In genomic region chr2:168596881-168597280, GRCh38 we compare ENCODE assay signal across 26 cellular contexts.
DNase-seq lines count a peak whose midpoint lies in the region; ATAC-seq, FAIRE-seq and TF ChIP-seq lines count a peak whose summit lies in the region.
"Had no signal": no experiment of that assay in that cellular context is flagged by ENCODE, and none has a peak within 500 bp of the region (broad histone marks: within the 10 kb centered on the region; RNA-seq: fewer than 3 reads in every experiment).

No MANE protein-coding gene starts in this region.

- H3K27ac ChIP-seq in A549 = no peak overlapping the region
- H3K27ac ChIP-seq in foreskin keratinocyte = no peak overlapping the region
- no peak overlapping the region for H3K27ac ChIP-seq in mesenchymal stem cell (ENCODE audit: low read length, poor library complexity, severe bottlenecking)
- H3K27ac ChIP-seq: gastrocnemius medialis, WERI-Rb-1 had no signal

- ATAC-seq in A549 = peak in 1 of 2 experiments; percentile 22; a peak in 1 of 6 replicates
- ATAC-seq in foreskin keratinocyte = peak; percentile 85
- ATAC-seq: CD8-positive, alpha-beta T cell; gastrocnemius medialis; stimulated activated memory B cell treated with anti-CD40 and anti-IgM and Interleukin-4, amounts not matched to agents 10 μg/mL and 1 μg/mL and 100 μg/mL, for 72 hours had no signal

- H2AFZ ChIP-seq in mesenchymal stem cell (ENCODE audit: low read depth, low read length) = no peak overlapping the region

- no peak overlapping the region for H3K4ac ChIP-seq in mesenchymal stem cell (ENCODE audit: low read depth in 1 of 2, low read length in 2 of 2)

- peaks cover 3% of the 10 kb centered on the region for H3K9me3 Mint-ChIP-seq in Calu3 (ENCODE audit: low read depth, unreplicated experiment)
- H3K9me3 Mint-ChIP-seq: CD8-positive, alpha-beta T cell; HFFc6; T-helper 2 cell treated with Interferon-gamma antibody and Interleukin-4, amounts not matched to agents 5 μg/mL and 100 μg/mL, for 36 hours had no signal

- no peak for TF ChIP-seq CTCF in A549 (IDR thresholded peaks at IDR 0.05)
- TF ChIP-seq CTCF in Calu3 (IDR thresholded peaks at IDR 0.05; ENCODE audit: unreplicated experiment) = no peak
- TF ChIP-seq CTCF in foreskin keratinocyte (conservative IDR thresholded peaks at IDR 0.05) = peak; percentile 35

- H3K36me3 ChIP-seq in mesenchymal stem cell (ENCODE audit: control insufficient read depth in 1 of 2, insufficient read depth in 2 of 2, low read depth in 1 of 2, low read length in 2 of 2) = no peaks in the 10 kb centered on the region
- H3K36me3 ChIP-seq: gastrocnemius medialis, WERI-Rb-1 had no signal

- H3K9me3 ChIP-seq in A549 (no peaks in the 10 kb centered on the region), mesenchymal stem cell (ENCODE audit: control insufficient read depth, low read length) (no peaks in the 10 kb centered on the region)
- H3K9me3 ChIP-seq: gastrocnemius medialis had no signal

- H3K79me1 ChIP-seq in mesenchymal stem cell (replicated peaks; ENCODE audit: low read length, poor library complexity, severe bottlenecking) = peaks cover 8% of the 10 kb centered on the region

- no peak overlapping the region for H4K8ac ChIP-seq in mesenchymal stem cell (ENCODE audit: low read length)

- POLR2A ChIA-PET in A549 (lab: Yijun Ruan, JAX) = no interaction called here

- no TSS peak for BruUV-seq in Calu3 (replicated peaks; lab: Mats Ljungman, UMichigan)

- no peak overlapping the region for H2BK120ac ChIP-seq in mesenchymal stem cell (ENCODE audit: low read depth, low read length)

- no peak overlapping the region for H3K4me3 Mint-ChIP-seq in Calu3 (ENCODE audit: low read depth, unreplicated experiment)
- H3K4me3 Mint-ChIP-seq: CD8-positive, alpha-beta T cell; HFFc6; stimulated activated memory B cell treated with anti-CD40 and anti-IgM and Interleukin-4, amounts not matched to agents 10 μg/mL and 1 μg/mL and 100 μg/mL, for 72 hours; T-helper 2 cell treated with Interferon-gamma antibody and Interleukin-4, amounts not matched to agents 5 μg/mL and 100 μg/mL, for 36 hours had no signal

- peaks cover 45% of the 10 kb centered on the region for H3K4me1 Mint-ChIP-seq in Calu3 (ENCODE audit: low read depth, unreplicated experiment)

- H3K14ac ChIP-seq in mesenchymal stem cell (ENCODE audit: low read length in 2 of 2) = no peak overlapping the region

- no peak for DNase-seq in A549 (ENCODE audit: low read depth in 1 of 2, low spot score in 1 of 2)
- DNase-seq in Calu3 = peak; percentile 25
- peak; percentile 41 for DNase-seq in RPMI7951 (ENCODE audit: low read depth)
- peak; percentile 27 to 61 for DNase-seq in foreskin keratinocyte
- DNase-seq in KBM-7 = no peak
- no peak for DNase-seq in amygdala (lab: John Stamatoyannopoulos, UW)
- no peak for DNase-seq in mesenchymal stem cell
- DNase-seq: activated CD4-positive, alpha-beta T cell treated with anti-CD3 and anti-CD28 coated beads, Interleukin-2, amount 50 U/mL, for 1 hour; activated CD8-positive, alpha-beta memory T cell treated with anti-CD3 and anti-CD28 coated beads, Interleukin-2, amount 50 U/mL, for 48 hours; activated gamma-delta T cell; aorta; CD8-positive, alpha-beta T cell; DND-41; gastrocnemius medialis; HFFc6; hypothalamus; islet precursor cell; NCI-H1417; NCI-H446 treated with DMSO at 0.1 percent for 48 hours; NK-92 treated with Interleukin-12 subunit alpha and Interleukin-12 subunit beta, amount 100 ng/mL, for 24 hours; WERI-Rb-1 had no signal

- no peak overlapping the region for H2BK5ac ChIP-seq in mesenchymal stem cell (ENCODE audit: low read depth, low read length, poor library complexity, severe bottlenecking)

- H2BK12ac ChIP-seq in mesenchymal stem cell (ENCODE audit: low read length in 2 of 2) = no peak overlapping the region

- in situ Hi-C loops in KBM-7 (cut with MboI; ENCODE audit: low pct_unique_long_range_greater_than_20kb, low sequenced_read_pairs) = no loop called here

- H3K36me3 Mint-ChIP-seq in Calu3 (ENCODE audit: insufficient read depth, unreplicated experiment) = peaks cover 4% of the 10 kb centered on the region
- H3K36me3 Mint-ChIP-seq: stimulated activated memory B cell treated with anti-CD40 and anti-IgM and Interleukin-4, amounts not matched to agents 10 μg/mL and 1 μg/mL and 100 μg/mL, for 72 hours had no signal

- H2BK15ac ChIP-seq in mesenchymal stem cell (ENCODE audit: low read depth, poor library complexity, severe bottlenecking) = no peak overlapping the region

- no peak overlapping the region for H3K9ac ChIP-seq in mesenchymal stem cell (ENCODE audit: low read length)

- intact Hi-C loops in Calu3 (cut with micrococcal nuclease; ENCODE audit: unreplicated experiment) = no loop called here

- no peak overlapping the region for H3K18ac ChIP-seq in mesenchymal stem cell (ENCODE audit: low read depth in 1 of 2, low read length in 2 of 2)

- peaks cover 18% of the 10 kb centered on the region for H3K4me1 ChIP-seq in A549
- H3K4me1 ChIP-seq in foreskin keratinocyte = peaks cover 13% of the 10 kb centered on the region
- peaks cover 2% of the 10 kb centered on the region for H3K4me1 ChIP-seq in mesenchymal stem cell (ENCODE audit: control insufficient read depth, insufficient read depth, low read depth, low read length)

- TF ChIP-seq POLR2A in A549 (IDR thresholded peaks at IDR 0.05; ENCODE audit: low read length) = no peak

- no peak overlapping the region for H2AK5ac ChIP-seq in mesenchymal stem cell (ENCODE audit: low read length, severe bottlenecking)

- no peaks in the 10 kb centered on the region for H3K27me3 ChIP-seq in foreskin keratinocyte
- H3K27me3 ChIP-seq in mesenchymal stem cell (ENCODE audit: control insufficient read depth in 1 of 2, insufficient read depth in 1 of 2, low read length in 2 of 2) = no peaks in the 10 kb centered on the region
- H3K27me3 ChIP-seq: gastrocnemius medialis had no signal

- no peak overlapping the region for H3K23ac ChIP-seq in mesenchymal stem cell (ENCODE audit: low read length in 2 of 2)

- no peaks in the 10 kb centered on the region for H3K27me3 Mint-ChIP-seq in Calu3 (ENCODE audit: unreplicated experiment)
- H3K27me3 Mint-ChIP-seq: stimulated activated memory B cell treated with anti-CD40 and anti-IgM and Interleukin-4, amounts not matched to agents 10 μg/mL and 1 μg/mL and 100 μg/mL, for 72 hours had no signal

- no peak overlapping the region for H3K4me3 ChIP-seq in A549
- H3K4me3 ChIP-seq in mesenchymal stem cell (ENCODE audit: insufficient read depth in 1 of 2, low read depth in 1 of 2, low read length in 2 of 2) = no peak overlapping the region
- H3K4me3 ChIP-seq: gastrocnemius medialis, lung had no signal

- no peak for TF ChIP-seq EP300 in A549 (IDR thresholded peaks at IDR 0.05)

- peak overlapping the region; percentile 40 for H3K27ac Mint-ChIP-seq in Calu3 (ENCODE audit: unreplicated experiment)
- H3K27ac Mint-ChIP-seq: CD8-positive, alpha-beta T cell; HFFc6; stimulated activated memory B cell treated with anti-CD40 and anti-IgM and Interleukin-4, amounts not matched to agents 10 μg/mL and 1 μg/mL and 100 μg/mL, for 72 hours; T-helper 2 cell treated with Interferon-gamma antibody and Interleukin-4, amounts not matched to agents 5 μg/mL and 100 μg/mL, for 36 hours had no signal

- 70% methylated on average over 3 of the region's 3 CpGs for WGBS in A549 (ENCODE audit: missing lambda C conversion rate)
- WGBS in mesenchymal stem cell = 89% methylated on average over 3 of the region's 3 CpGs

- H4K91ac ChIP-seq in mesenchymal stem cell (ENCODE audit: low read length) = no peak overlapping the region

- TF ChIP-seq RAD21 in A549 (conservative IDR thresholded peaks at IDR 0.05 in 1 of 2, IDR thresholded peaks at IDR 0.05 in 1 of 2) = no peak

- CTCF ChIA-PET in A549 (lab: Yijun Ruan, JAX) (interaction anchor here (1.2 kb wide), 1 partner anchor 49 kb away, joined by 3 read pairs; no protein-coding TSS in a partner anchor), Calu3 (lab: Charles Lee) (interaction anchor here (1.0 kb wide), 1 partner anchor 25 kb away, joined by 3 read pairs; no protein-coding TSS in a partner anchor)

- H3K4me2 ChIP-seq in A549 (no peak overlapping the region), mesenchymal stem cell (ENCODE audit: low read length, poor library complexity, severe bottlenecking) (no peak overlapping the region)

- no peak for FAIRE-seq in A549 (lab: Jason Lieb, UNC)
- FAIRE-seq: GM12892, RCC 7860 had no signal

TF ChIP-seq in A549, 52 proteins besides CTCF, POLR2A, EP300 and RAD21:
- TF ChIP-seq CHD2 (IDR thresholded peaks at IDR 0.05; ENCODE audit: low read length, partially characterized antibody) = no peak
- no peak for TF ChIP-seq FOSL2 (IDR thresholded peaks at IDR 0.05)
- TF ChIP-seq FOSL2 (CRISPR knock-in tag; IDR thresholded peaks at IDR 0.05) = peak; percentile 27; the same call in 1 of the 2 replicates

Comparison
In these comparisons a context has a peak if more than half of its experiments do, and no peak if none do; other contexts are left out.
1. DNase-seq: peak in Calu3 (single experiment), RPMI7951 (single experiment) and foreskin keratinocyte (2 of 2); none in A549 (0 of 2), KBM-7 (single experiment), amygdala (0 of 56) and mesenchymal stem cell (single experiment).